In genomic region chr6:16764188-16764950, GRCh38 we compare ENCODE assay signal across 10 cellular contexts. TPM values are rescaled to one million over a fixed set of nuclear protein-coding genes. Genes with fewer than 3 reads are reported as not detected.
DNase-seq lines count a peak whose midpoint lies in the region; ATAC-seq, FAIRE-seq and TF ChIP-seq lines count a peak whose summit lies in the region.
"Had no signal": no experiment of that assay in that cellular context is flagged by ENCODE, and none has a peak within 500 bp of the region (broad histone marks: within the 10 kb centered on the region; RNA-seq: fewer than 3 reads in every experiment).

No MANE protein-coding gene starts in this region.

- H3K4me1 Mint-ChIP-seq in GM23338 = peaks cover 18% of the 10 kb centered on the region

- no peaks in the 10 kb centered on the region for H3K9me3 ChIP-seq in WERI-Rb-1 (ENCODE audit: severe bottlenecking)
- no peaks in the 10 kb centered on the region for H3K9me3 ChIP-seq in kidney (ENCODE audit: control insufficient read depth in 1 of 2, low read length in 2 of 2)
- H3K9me3 ChIP-seq in pancreas = no peaks in the 10 kb centered on the region
- H3K9me3 ChIP-seq in mucosa of descending colon = no peaks in the 10 kb centered on the region

- ATAC-seq in GM23338 (no peak), pancreas (no peak), mucosa of descending colon (no peak)

- H3K4me2 ChIP-seq in GM23338 = no peak overlapping the region

- peaks cover 3% of the 10 kb centered on the region; the same call in 1 of the 2 replicates for H3K4me1 ChIP-seq in GM23338 (ENCODE audit: insufficient read depth)
- H3K4me1 ChIP-seq in kidney (ENCODE audit: control insufficient read depth in 1 of 2, insufficient read depth in 1 of 2, low read depth in 1 of 2, low read length in 2 of 2) = peaks cover 0 to 11% of the 10 kb centered on the region in 2 donors
- peaks cover 0 to 15% (median 3%) of the 10 kb centered on the region in 3 donors for H3K4me1 ChIP-seq in pancreas
- H3K4me1 ChIP-seq in mucosa of descending colon (ENCODE audit: low read depth) = peaks cover 12% of the 10 kb centered on the region

- 61 to 69% methylated on average over 3 of the region's 3 CpGs for WGBS in pancreas, 2 donors

- no peak overlapping the region for H3K27ac Mint-ChIP-seq in GM23338

- H3F3A ChIP-seq in GM23338 (replicated peaks; ENCODE audit: low read depth) = no peaks in the 10 kb centered on the region

- FAIRE-seq in kidney (lab: Jason Lieb, UNC) (no peak), pancreas (lab: Jason Lieb, UNC) (no peak)
- FAIRE-seq: endometrium had no signal

- H3K9me3 Mint-ChIP-seq in GM23338 = no peaks in the 10 kb centered on the region

- H3K27me3 ChIP-seq in GM23338 (ENCODE audit: insufficient read depth) = peaks cover 10% of the 10 kb centered on the region
- H3K27me3 ChIP-seq in WERI-Rb-1 (ENCODE audit: insufficient read depth, low read depth, severe bottlenecking) = peaks cover 18% of the 10 kb centered on the region
- no peaks in the 10 kb centered on the region for H3K27me3 ChIP-seq in pancreas

- no peak overlapping the region for H3K9ac ChIP-seq in kidney (ENCODE audit: low read length in 2 of 2)

- H3K27ac ChIP-seq in GM23338 (ENCODE audit: low read depth) (no peak overlapping the region), WERI-Rb-1 (no peak overlapping the region), kidney (ENCODE audit: low read depth in 2 of 2, low read length in 2 of 2) (no peak overlapping the region), pancreas (no peak overlapping the region)
- H3K27ac ChIP-seq: HL-60 had no signal

- H2AFZ ChIP-seq in GM23338 = no peak overlapping the region

- TF ChIP-seq CTCF in GM23338 (conservative IDR thresholded peaks at IDR 0.05; ENCODE audit: low read depth in 2 of 2) (peak; percentile 40 to 47), WERI-Rb-1 (IDR thresholded peaks at IDR 0.05; ENCODE audit: low read depth, low read length) (peak; percentile 41), kidney (IDR thresholded peaks at IDR 0.05; ENCODE audit: borderline replicate concordance, extremely low read depth, insufficient read depth) (peak; percentile 36), pancreas (IDR thresholded peaks at IDR 0.05) (no peak), mucosa of descending colon (IDR thresholded peaks at IDR 0.05) (no peak)

- no peaks in the 10 kb centered on the region for H3K9me2 ChIP-seq in GM23338 (ENCODE audit: insufficient read depth)

- H3K4me3 Mint-ChIP-seq in GM23338 = no peak overlapping the region

- H3K36me3 ChIP-seq in GM23338 (ENCODE audit: insufficient read depth) (no peaks in the 10 kb centered on the region), WERI-Rb-1 (no peaks in the 10 kb centered on the region), kidney (ENCODE audit: control insufficient read depth in 1 of 2, insufficient read depth in 2 of 2, low read length in 2 of 2) (no peaks in the 10 kb centered on the region), pancreas (no peaks in the 10 kb centered on the region), mucosa of descending colon (ENCODE audit: low read depth) (no peaks in the 10 kb centered on the region)

- intact Hi-C loops in kidney (cut with DNase I) (loop anchor here (10.0 kb wide), 2 partner anchors 250 to 430 kb away; no protein-coding TSS in a partner anchor), pancreas (cut with DNase I) (no loop called here), mucosa of descending colon (cut with DNase I, micrococcal nuclease) (loop anchor here (5.0 to 10.0 kb wide), 2 partner anchors 247 to 250 kb away; no protein-coding TSS in a partner anchor)

- H3K79me2 ChIP-seq in GM23338 (replicated peaks; ENCODE audit: insufficient read depth) = no peaks in the 10 kb centered on the region

- no peak overlapping the region for H3K4me3 ChIP-seq in GM23338
- no peak overlapping the region for H3K4me3 ChIP-seq in WERI-Rb-1 (ENCODE audit: low read depth, low read length)
- H3K4me3 ChIP-seq in kidney (ENCODE audit: low read length in 2 of 2) = no peak overlapping the region
- H3K4me3 ChIP-seq in pancreas = no peak overlapping the region
- no peak overlapping the region for H3K4me3 ChIP-seq in mucosa of descending colon

- H3K36me3 Mint-ChIP-seq in GM23338 (ENCODE audit: low read depth) = no peaks in the 10 kb centered on the region

- no peaks in the 10 kb centered on the region for H4K20me1 ChIP-seq in GM23338 (replicated peaks; ENCODE audit: insufficient read depth)

- peaks cover 12% of the 10 kb centered on the region for H3K27me3 Mint-ChIP-seq in GM23338 (ENCODE audit: insufficient read depth, low read depth, poor library complexity)

- DNase-seq in Ammon's horn (ENCODE audit: low spot score) (peak; percentile 44), GM23338 (ENCODE audit: low spot score) (peak; percentile 44), WERI-Rb-1 (no peak), kidney (no peak), NCI-H128 (lab: John Stamatoyannopoulos, UW; ENCODE audit: unreplicated experiment) (no peak), pancreas (no peak), mucosa of descending colon (no peak)
- DNase-seq in activated CD4-positive, alpha-beta T cell treated with anti-CD3 and anti-CD28 coated beads for 4 hours = no peak

TF ChIP-seq in GM23338, 12 proteins besides CTCF, POLR2A, EP300 and RAD21 (continues in another document):
- no peak for TF ChIP-seq EZH2phosphoT487 (IDR thresholded peaks at IDR 0.05; ENCODE audit: unreplicated experiment)
- TF ChIP-seq ETS1 (IDR thresholded peaks at IDR 0.05) = no peak
- no peak for TF ChIP-seq ZNF331 (CRISPR knock-in tag; IDR thresholded peaks at IDR 0.05; ENCODE audit: low read depth)
- TF ChIP-seq REST (IDR thresholded peaks at IDR 0.05; ENCODE audit: unreplicated experiment) = no peak
- TF ChIP-seq JUNB (IDR thresholded peaks at IDR 0.05; ENCODE audit: unreplicated experiment) = no peak

RNA-seq across cellular contexts. Expression of gene ATXN1, which starts 3.1 kb away (rescaled TPM):
- total RNA-seq in GM23338 (2014; rRNA removed; shearing (Covaris generic)) = 8.2 and 9.1 TPM in 2 replicates
- polyA plus RNA-seq in GM23338 (2016; fragmentation: Nextera tagmentation; extraction: Ambion mirVana) (3.9 and 4.8 TPM in 2 replicates), kidney (ENCODE audit: insufficient read depth, low read depth, low replicate concordance) (4.2 TPM), pancreas (1 to 10 TPM; 4.9 to 8.1 TPM)
- total RNA-seq in kidney (58.2 TPM), pancreas (10 to 100 TPM; 20.0 to 38.6 (median 22.5) TPM), mucosa of descending colon (10 to 100 TPM; 30.4 to 87.3 (median 50.1) TPM)

Comparison
In these comparisons a context has a peak if more than half of its experiments do, and no peak if none do; other contexts are left out.
1. DNase-seq: peak in Ammon's horn (single experiment) and GM23338 (single experiment); none in WERI-Rb-1 (single experiment), kidney (single experiment), NCI-H128 (single experiment), activated CD4-positive, alpha-beta T cell treated with anti-CD3 and anti-CD28 coated beads for 4 hours (0 of 2), pancreas (0 of 6) and mucosa of descending colon (0 of 3).
2. CTCF ChIP-seq: peak in GM23338 (2 of 2), WERI-Rb-1 (single experiment) and kidney (single experiment); none in pancreas (0 of 4) and mucosa of descending colon (single experiment).
3. intact Hi-C loops: an anchor here in kidney (10.0 kb wide) and mucosa of descending colon (5.0 to 10.0 kb wide); none called in pancreas.